9 cellular contexts compared by ENCODE assay signal in the genomic region with DNA sequence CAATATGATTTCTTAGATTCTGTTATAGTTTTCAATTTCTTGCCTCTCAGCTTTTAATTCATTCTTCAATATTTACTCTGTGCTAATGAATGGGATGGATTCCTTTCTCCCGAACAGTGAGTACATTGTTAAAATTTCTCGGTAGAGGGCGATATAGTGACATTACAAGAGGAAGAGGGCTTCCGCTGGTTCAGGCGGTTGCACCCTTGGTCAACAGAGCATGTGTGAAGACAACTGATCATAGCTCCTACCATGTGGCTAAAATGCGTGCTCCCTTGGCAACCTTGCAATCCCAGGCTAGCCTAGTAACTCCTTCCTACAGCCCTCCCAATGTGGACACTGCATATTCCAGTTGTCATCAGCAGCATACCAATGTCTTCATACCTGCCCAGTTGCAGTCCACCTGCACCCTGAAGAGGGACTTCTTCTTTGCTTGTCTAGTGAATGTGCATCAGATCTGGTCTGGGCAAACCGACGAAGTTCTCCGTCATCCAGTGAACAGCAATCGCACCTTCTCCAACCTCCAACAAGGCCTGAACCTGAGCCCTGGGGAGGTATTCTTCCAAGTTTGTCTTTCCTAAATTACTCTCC.
A peak's percentile ranks its signal among the peaks of the same experiment; 100 is the strongest.
DNase-seq lines count a peak whose midpoint lies in the region; ATAC-seq and FAIRE-seq lines count a peak whose summit lies in the region.
"Had no signal": no experiment of that assay in that cellular context is flagged by ENCODE, and none has a peak within 500 bp of the region (broad histone marks: within the 10 kb centered on the region; RNA-seq: fewer than 3 reads in every experiment).

No MANE protein-coding gene starts in this region.

- no peaks in the 10 kb centered on the region for H3K27me3 Mint-ChIP-seq in activated T-helper 1 cell treated with anti-CD3 and anti-CD28 coated beads, Interleukin-12 subunit alpha, Interleukin-12 subunit beta, Interleukin-2, Interleukin-4 antibody, amounts not matched to agents 30 ng/mL and 10 ng/mL and 1 ng/mL, durations not matched to agents 14 hours and 24 hours and 36 hours (ENCODE audit: insufficient read depth)

- no peak for ATAC-seq in activated naive CD4-positive, alpha-beta T cell treated with anti-CD3 and anti-CD28 coated beads, Interleukin-2, amount 50 U/mL, for 72 hours

- no peak overlapping the region for H3K4me3 ChIP-seq in BLaER1 treated with 17β-estradiol and CSF1 and Interleukin-3, amounts not matched to agents 10 nM and 100 nM
- H3K4me3 ChIP-seq: breast epithelium had no signal

- intact Hi-C loops in activated T-helper 1 cell treated with anti-CD3 and anti-CD28 coated beads, Interleukin-12 subunit alpha, Interleukin-12 subunit beta, Interleukin-2, Interleukin-4 antibody, amounts not matched to agents 30 ng/mL and 10 ng/mL and 1 ng/mL, durations not matched to agents 14 hours and 24 hours and 36 hours (cut with micrococcal nuclease): no loop called here

- no peaks in the 10 kb centered on the region for H3K9me3 Mint-ChIP-seq in activated naive CD4-positive, alpha-beta T cell treated with anti-CD3 and anti-CD28 coated beads, Interleukin-2, amount 50 U/mL, for 72 hours
- no peaks in the 10 kb centered on the region for H3K9me3 Mint-ChIP-seq in activated T-helper 1 cell treated with anti-CD3 and anti-CD28 coated beads, Interleukin-12 subunit alpha, Interleukin-12 subunit beta, Interleukin-2, Interleukin-4 antibody, amounts not matched to agents 30 ng/mL and 10 ng/mL and 1 ng/mL, durations not matched to agents 14 hours and 24 hours and 36 hours

- H4K20me1 ChIP-seq in BLaER1 treated with 17β-estradiol and CSF1 and Interleukin-3, amounts not matched to agents 10 nM and 100 nM: no peaks in the 10 kb centered on the region

- no peak overlapping the region for H3K9ac ChIP-seq in BLaER1 treated with 17β-estradiol and CSF1 and Interleukin-3, amounts not matched to agents 10 nM and 100 nM

- H3K4me1 Mint-ChIP-seq in activated T-helper 1 cell treated with anti-CD3 and anti-CD28 coated beads, Interleukin-12 subunit alpha, Interleukin-12 subunit beta, Interleukin-2, Interleukin-4 antibody, amounts not matched to agents 30 ng/mL and 10 ng/mL and 1 ng/mL, durations not matched to agents 14 hours and 24 hours and 36 hours (ENCODE audit: low read depth): no peaks in the 10 kb centered on the region

- H3K27me3 ChIP-seq in BLaER1 treated with 17β-estradiol and CSF1 and Interleukin-3, amounts not matched to agents 10 nM and 100 nM: no peaks in the 10 kb centered on the region
- H3K27me3 ChIP-seq: breast epithelium had no signal

- DNase-seq in HCEC 1CT: peak; percentile 15
- peak; percentile 61 for DNase-seq in RCC 7860 (ENCODE audit: low spot score)
- no peak for DNase-seq in activated naive CD4-positive, alpha-beta T cell treated with anti-CD3 and anti-CD28 coated beads, Interleukin-2, amount 50 U/mL, for 72 hours (ENCODE audit: low spot score in 2 of 2)
- DNase-seq in DMS79 (lab: John Stamatoyannopoulos, UW): no peak
- no peak for DNase-seq in activated T-helper 1 cell treated with anti-CD3 and anti-CD28 coated beads, Interleukin-12 subunit alpha, Interleukin-12 subunit beta, Interleukin-2, Interleukin-4 antibody, amounts not matched to agents 30 ng/mL and 10 ng/mL and 1 ng/mL, durations not matched to agents 14 hours and 24 hours and 36 hours (ENCODE audit: low spot score)
- no peak for DNase-seq in NCI-H2107 (lab: John Stamatoyannopoulos, UW)

- FAIRE-seq in RCC 7860 (lab: Jason Lieb, UNC): peak; percentile 75
- peak; percentile 30 for FAIRE-seq in islet of Langerhans (lab: Jason Lieb, UNC)

- no peak overlapping the region for H3K4me3 Mint-ChIP-seq in activated T-helper 1 cell treated with anti-CD3 and anti-CD28 coated beads, Interleukin-12 subunit alpha, Interleukin-12 subunit beta, Interleukin-2, Interleukin-4 antibody, amounts not matched to agents 30 ng/mL and 10 ng/mL and 1 ng/mL, durations not matched to agents 14 hours and 24 hours and 36 hours

- H3K27ac Mint-ChIP-seq in activated naive CD4-positive, alpha-beta T cell treated with anti-CD3 and anti-CD28 coated beads, Interleukin-2, amount 50 U/mL, for 72 hours: no peak overlapping the region
- no peak overlapping the region for H3K27ac Mint-ChIP-seq in activated T-helper 1 cell treated with anti-CD3 and anti-CD28 coated beads, Interleukin-12 subunit alpha, Interleukin-12 subunit beta, Interleukin-2, Interleukin-4 antibody, amounts not matched to agents 30 ng/mL and 10 ng/mL and 1 ng/mL, durations not matched to agents 14 hours and 24 hours and 36 hours

- H3K36me3 ChIP-seq in BLaER1 treated with 17β-estradiol and CSF1 and Interleukin-3, amounts not matched to agents 10 nM and 100 nM: no peaks in the 10 kb centered on the region
- H3K36me3 ChIP-seq: breast epithelium had no signal

- H3K4me2 ChIP-seq in BLaER1 treated with 17β-estradiol and CSF1 and Interleukin-3, amounts not matched to agents 10 nM and 100 nM: peak overlapping the region in 8 of 11 experiments; percentile 21 to 51 (median 32); a peak in 14 of 22 replicates

- no peaks in the 10 kb centered on the region for H3K36me3 Mint-ChIP-seq in activated naive CD4-positive, alpha-beta T cell treated with anti-CD3 and anti-CD28 coated beads, Interleukin-2, amount 50 U/mL, for 72 hours
- no peaks in the 10 kb centered on the region for H3K36me3 Mint-ChIP-seq in activated T-helper 1 cell treated with anti-CD3 and anti-CD28 coated beads, Interleukin-12 subunit alpha, Interleukin-12 subunit beta, Interleukin-2, Interleukin-4 antibody, amounts not matched to agents 30 ng/mL and 10 ng/mL and 1 ng/mL, durations not matched to agents 14 hours and 24 hours and 36 hours (ENCODE audit: low read depth)

- no peaks in the 10 kb centered on the region for H3K9me3 ChIP-seq in BLaER1 treated with 17β-estradiol and CSF1 and Interleukin-3, amounts not matched to agents 10 nM and 100 nM (replicated peaks in 1 of 11)
- H3K9me3 ChIP-seq: breast epithelium had no signal

- peaks cover 0 to 22% (median 8%) of the 10 kb centered on the region in 10 experiments; a peak in 12 of 20 replicates for H3K4me1 ChIP-seq in BLaER1 treated with 17β-estradiol and CSF1 and Interleukin-3, amounts not matched to agents 10 nM and 100 nM
- H3K4me1 ChIP-seq: breast epithelium had no signal

- H3K27ac ChIP-seq in BLaER1 treated with 17β-estradiol and CSF1 and Interleukin-3, amounts not matched to agents 10 nM and 100 nM: no peak overlapping the region
- H3K27ac ChIP-seq: breast epithelium had no signal

Comparison
In these comparisons a context has a peak if more than half of its experiments do, and no peak if none do; other contexts are left out.
1. DNase-seq: peak in HCEC 1CT (single experiment) and RCC 7860 (single experiment); none in activated naive CD4-positive, alpha-beta T cell treated with anti-CD3 and anti-CD28 coated beads, Interleukin-2, amount 50 U/mL, for 72 hours (0 of 2), DMS79 (single experiment), activated T-helper 1 cell treated with anti-CD3 and anti-CD28 coated beads, Interleukin-12 subunit alpha, Interleukin-12 subunit beta, Interleukin-2, Interleukin-4 antibody, amounts not matched to agents 30 ng/mL and 10 ng/mL and 1 ng/mL, durations not matched to agents 14 hours and 24 hours and 36 hours (single experiment) and NCI-H2107 (single experiment).